12 cellular contexts compared by ENCODE assay signal in genomic region chr16:81511371-81511770, GRCh38.
A peak's percentile ranks its signal among the peaks of the same experiment; 100 is the strongest.
DNase-seq lines count a peak whose midpoint lies in the region; ATAC-seq and TF ChIP-seq lines count a peak whose summit lies in the region.
"Had no signal": no experiment of that assay in that cellular context is flagged by ENCODE, and none has a peak within 500 bp of the region (broad histone marks: within the 10 kb centered on the region; RNA-seq: fewer than 3 reads in every experiment).

No MANE protein-coding gene starts in this region.

- DNase-seq in AG04450 (ENCODE audit: low read depth, low spot score) (peak; percentile 38), cardiac fibroblast (ENCODE audit: low read depth in 2 of 2) (peak; percentile 51 to 86), kidney glomerular epithelial cell (lab: John Stamatoyannopoulos, UW) (peak; percentile 61), NCI-H128 (lab: John Stamatoyannopoulos, UW; ENCODE audit: unreplicated experiment) (no peak), hippocampal formation (lab: John Stamatoyannopoulos, UW) (no peak), T-helper 1 cell (no peak)
- DNase-seq: activated CD4-positive, CD25-positive, alpha-beta regulatory T cell; activated T-cell treated with anti-CD3 and anti-CD28 coated beads, Interleukin-2, amount 50 U/mL, for 1 hour; left cardiac atrium had no signal

- H3K9me3 ChIP-seq in AG04450 (ENCODE audit: control insufficient read depth, insufficient read depth, low read length), result peaks cover 8% of the 10 kb centered on the region
- H3K9me3 ChIP-seq: HAP-1 had no signal

- no peak for TF ChIP-seq EP300 in Ishikawa (IDR thresholded peaks at IDR 0.05; ENCODE audit: borderline replicate concordance)

- peak overlapping the region; percentile 75 for H3K27ac ChIP-seq in AG04450 (ENCODE audit: low read depth, low read length)

- H3K4me3 ChIP-seq in AG04450 (ENCODE audit: low read depth, low read length) (no peak overlapping the region), cardiac fibroblast (replicated peaks in 1 of 2; ENCODE audit: low read depth in 2 of 2, low read length in 2 of 2) (no peak overlapping the region)
- H3K4me3 ChIP-seq: HAP-1 had no signal

- ATAC-seq in HG03469 (IDR thresholded peaks at IDR 0.05; ENCODE audit: unreplicated experiment), result no peak
- ATAC-seq: left cardiac atrium had no signal

- CTCF ChIA-PET in AG04450 (lab: Charles Lee), result no interaction called here

- no peak for TF ChIP-seq RAD21 in Ishikawa (IDR thresholded peaks at IDR 0.05; ENCODE audit: low read depth)

- no peak for TF ChIP-seq CTCF in AG04450 (IDR thresholded peaks at IDR 0.05; ENCODE audit: low read depth, low read length)
- no peak for TF ChIP-seq CTCF in cardiac fibroblast (IDR thresholded peaks at IDR 0.05; ENCODE audit: low read depth, low read length)

- POLR2A ChIA-PET in AG04450 (lab: Yijun Ruan, JAX), result no interaction called here

- no peaks in the 10 kb centered on the region for H3K27me3 ChIP-seq in AG04450 (ENCODE audit: control insufficient read depth, insufficient read depth, low read length)

TF ChIP-seq in Ishikawa, 13 proteins besides CTCF, POLR2A, EP300 and RAD21:
- TF ChIP-seq EGR1 (IDR thresholded peaks at IDR 0.05) (no peak), TEAD4 (IDR thresholded peaks at IDR 0.05) (peak; percentile 24; the same call in 1 of the 2 replicates)

Comparison
In these comparisons a context has a peak if more than half of its experiments do, and no peak if none do; other contexts are left out.
1. DNase-seq: peak in AG04450 (single experiment), cardiac fibroblast (2 of 2) and kidney glomerular epithelial cell (single experiment); none in NCI-H128 (single experiment), hippocampal formation (0 of 2) and T-helper 1 cell (0 of 5).